In genomic region chr14:90458536-90458935, GRCh38 we compare ENCODE assay signal across 17 cellular contexts.
"Had no signal": no experiment of that assay in that cellular context is flagged by ENCODE, and none has a peak within 500 bp of the region (broad histone marks: within the 10 kb centered on the region; RNA-seq: fewer than 3 reads in every experiment).

No MANE protein-coding gene starts in this region.

- H3K36me3 ChIP-seq: suprapubic skin, thyroid gland, upper lobe of left lung, vagina had no signal

- H3K9me3 ChIP-seq: suprapubic skin, thyroid gland, upper lobe of left lung, vagina had no signal

- H3K4me3 Mint-ChIP-seq: naive thymus-derived CD8-positive, alpha-beta T cell; neural crest cell had no signal

- H3K27me3 ChIP-seq: hepatocyte, thyroid gland, upper lobe of left lung, vagina had no signal

- H3K36me3 Mint-ChIP-seq: naive thymus-derived CD8-positive, alpha-beta T cell had no signal

- H3K4me1 ChIP-seq: thyroid gland, vagina had no signal

- DNase-seq: cortex of kidney; effector memory CD4-positive, alpha-beta T cell; foreskin melanocyte; left colon; left ventricle myocardium superior; naive thymus-derived CD8-positive, alpha-beta T cell; posterior cingulate gyrus; right cardiac atrium; stimulated activated CD4-positive, alpha-beta T cell treated with anti-CD3 and anti-CD28 coated beads, Interleukin-2, amount 100 ng/mL, for 48 hours; stimulated activated naive CD8-positive, alpha-beta T cell treated with anti-CD3 and anti-CD28 coated beads, Interleukin-15, Interleukin-2, amounts not matched to agents 100 U/mL and 50 U/mL, for 24 hours; thyroid gland; upper lobe of left lung had no signal

- H3K9me3 Mint-ChIP-seq: naive thymus-derived CD8-positive, alpha-beta T cell; neural crest cell had no signal

- H3K4me1 Mint-ChIP-seq: naive thymus-derived CD8-positive, alpha-beta T cell had no signal

- H3K4me3 ChIP-seq: hepatocyte, smooth muscle cell, suprapubic skin, thyroid gland, upper lobe of left lung, vagina had no signal

- H3K27ac ChIP-seq: hepatocyte, suprapubic skin, thyroid gland, upper lobe of left lung, vagina had no signal

- ATAC-seq: left colon; left ventricle myocardium superior; naive thymus-derived CD8-positive, alpha-beta T cell; right cardiac atrium; stimulated activated naive CD8-positive, alpha-beta T cell treated with anti-CD3 and anti-CD28 coated beads, Interleukin-15, Interleukin-2, amounts not matched to agents 100 U/mL and 50 U/mL, for 24 hours had no signal

- H3K27me3 Mint-ChIP-seq: naive thymus-derived CD8-positive, alpha-beta T cell had no signal
